6 cellular contexts compared by ENCODE assay signal in the genomic region with DNA sequence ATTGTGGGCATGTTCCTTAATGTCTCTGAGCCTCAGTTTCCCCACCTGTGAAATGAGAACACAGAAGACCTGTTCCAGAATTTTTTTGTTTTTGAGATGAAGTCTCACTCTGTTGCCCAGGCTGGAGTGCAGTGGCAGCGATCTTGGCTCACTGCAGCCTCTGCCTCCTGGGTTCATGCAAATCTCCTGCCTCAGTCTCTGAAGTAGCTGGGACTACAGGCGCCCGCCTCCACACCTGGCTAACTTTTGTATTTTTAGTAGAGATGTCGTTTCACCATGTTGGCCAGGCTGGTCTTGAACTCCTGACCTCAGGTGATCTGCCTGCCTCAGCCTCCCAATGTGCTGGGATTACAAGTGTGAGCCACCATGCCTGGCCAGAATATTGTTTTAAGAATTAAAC.
DNase-seq lines count a peak whose midpoint lies in the region; ATAC-seq and TF ChIP-seq lines count a peak whose summit lies in the region.
"Not testable (repeated sequence)": the region's sequence is repeated elsewhere in the genome, so short reads cannot be mapped to it uniquely, and the experiment has no call there.

No MANE protein-coding gene starts in this region.

- H3K79me2 ChIP-seq in DOHH2 (ENCODE audit: control insufficient read depth, low read length) = not testable (repeated sequence)
- H3K79me2 ChIP-seq in OCI-LY7 (ENCODE audit: insufficient read depth, low read depth, low read length) = peaks cover 18% of the 10 kb centered on the region; the same call in 1 of the 2 replicates

- H3K4me1 ChIP-seq in DOHH2 (ENCODE audit: control insufficient read depth, low read length) (peaks cover 54% of the 10 kb centered on the region), OCI-LY7 (ENCODE audit: insufficient read depth, low read length, poor library complexity, severe bottlenecking) (peaks cover 100% of the 10 kb centered on the region), heart left ventricle (peaks cover 0 to 37% (median 13%) of the 10 kb centered on the region in 12 donors), left ventricle myocardium inferior (peaks cover 54% of the 10 kb centered on the region), thyroid gland (peaks cover 31 to 37% of the 10 kb centered on the region in 2 donors)

- not testable (repeated sequence) for H3K9me2 ChIP-seq in DOHH2 (replicated peaks; ENCODE audit: control insufficient read depth, low read length); OCI-LY7 (ENCODE audit: insufficient read depth, low read length)

- CTCF ChIA-PET in OCI-LY7 (lab: Charles Lee; ENCODE audit: unreplicated experiment) = interaction anchor here (1.1 to 1.2 kb wide), 2 partner anchors 17 to 74 kb away, joined by 3 to 5 read pairs; no protein-coding TSS in a partner anchor

- not testable (repeated sequence) for H3F3A ChIP-seq in DOHH2 (ENCODE audit: control insufficient read depth, insufficient read depth)

- WGBS in heart left ventricle, 4 donors = 80 to 96% (median 94%) methylated on average over 4 of the region's 4 CpGs
- WGBS in thyroid gland, 2 donors = 42 to 78% methylated on average over 4 of the region's 4 CpGs

- H3K4me2 ChIP-seq in DOHH2 (ENCODE audit: low read length) (peak overlapping the region; percentile 66), OCI-LY7 (ENCODE audit: low read length) (peak overlapping the region; percentile 69)

- not testable (repeated sequence) for H3K9me3 ChIP-seq in DOHH2 (ENCODE audit: control insufficient read depth, insufficient read depth, low read length); OCI-LY7 (ENCODE audit: low read length); heart left ventricle; left ventricle myocardium inferior (replicated peaks); thyroid gland

- DNase-seq in NAMALWA (ENCODE audit: low spot score) (peak; percentile 32), OCI-LY7 (ENCODE audit: low spot score) (peak; percentile 71), thyroid gland (peak; percentile 15 to 32)
- DNase-seq in heart left ventricle, left ventricle myocardium inferior: not testable (repeated sequence)

- H3K4me3 ChIP-seq in DOHH2 (ENCODE audit: low read length) (peak overlapping the region; percentile 51; the same call in 1 of the 2 replicates), OCI-LY7 (ENCODE audit: low read depth, low read length, poor library complexity, severe bottlenecking) (peak overlapping the region; percentile 37)
- not testable (repeated sequence) for H3K4me3 ChIP-seq in heart left ventricle; left ventricle myocardium inferior; thyroid gland (replicated peaks in 1 of 3)

- H3K27ac ChIP-seq in DOHH2 (ENCODE audit: low read depth, low read length) (peak overlapping the region; percentile 63), OCI-LY7 (ENCODE audit: low read depth, low read length, poor library complexity, severe bottlenecking) (peak overlapping the region; percentile 92), heart left ventricle (peak overlapping the region in 8 of 12 donors; percentile 29 to 67 (median 40)), left ventricle myocardium inferior (replicated peaks) (peak overlapping the region; percentile 75), thyroid gland (peak overlapping the region in 2 of 3 donors; percentile 9 to 50)

- not testable (repeated sequence) for H3K27me3 ChIP-seq in DOHH2 (ENCODE audit: control insufficient read depth, low read length); heart left ventricle; left ventricle myocardium inferior (ENCODE audit: low read depth); thyroid gland

- intact Hi-C loops in OCI-LY7 (cut with micrococcal nuclease; ENCODE audit: unreplicated experiment); heart left ventricle (cut with DNase I); left ventricle myocardium inferior (cut with micrococcal nuclease): not testable (repeated sequence)
- intact Hi-C loops in thyroid gland (cut with DNase I) = loop anchor here (10.0 kb wide), 1 partner anchor 493 kb away; no protein-coding TSS in a partner anchor

- TF ChIP-seq POLR2A in heart left ventricle (IDR thresholded peaks at IDR 0.05); thyroid gland (IDR thresholded peaks at IDR 0.05): not testable (repeated sequence)

- not testable (repeated sequence) for H3K36me3 ChIP-seq in DOHH2 (ENCODE audit: control insufficient read depth, low read length); OCI-LY7 (ENCODE audit: insufficient read depth, low read length); heart left ventricle; left ventricle myocardium inferior; thyroid gland

- H4K20me1 ChIP-seq in DOHH2 (ENCODE audit: control insufficient read depth, insufficient read depth, low read depth, low read length); OCI-LY7 (ENCODE audit: insufficient read depth, low read length): not testable (repeated sequence)

- not testable (repeated sequence) for TF ChIP-seq CTCF in DOHH2 (IDR thresholded peaks at IDR 0.05; ENCODE audit: low read depth, low read length, poor library complexity, severe bottlenecking); OCI-LY7 (conservative IDR thresholded peaks at IDR 0.05; ENCODE audit: low read length); heart left ventricle (IDR thresholded peaks at IDR 0.05); left ventricle myocardium inferior (IDR thresholded peaks at IDR 0.05; ENCODE audit: borderline replicate concordance); thyroid gland (IDR thresholded peaks at IDR 0.05)

- POLR2A ChIA-PET in OCI-LY7 (lab: Charles Lee) = interaction anchor here (0.7 to 4.5 kb wide), 5 partner anchors 12 to 597 kb away, joined by 3 to 78 read pairs (median 4); no protein-coding TSS in a partner anchor

- not testable (repeated sequence) for H2AFZ ChIP-seq in OCI-LY7 (ENCODE audit: low read length)

- not testable (repeated sequence) for BruUV-seq in OCI-LY7 (replicated peaks; lab: Mats Ljungman, UMichigan)

- ATAC-seq in heart left ventricle = not testable (repeated sequence)

Comparison
In these comparisons a context has a peak if more than half of its experiments do, and no peak if none do; other contexts are left out.
1. H3K27ac ChIP-seq: peak in every context shown above with its lines; median percentile 92 in OCI-LY7; 75 in left ventricle myocardium inferior; 63 in DOHH2; 40 in heart left ventricle; 30 in thyroid gland.